In genomic region chr12:23098110-23099049, GRCh38 we compare ENCODE assay signal across 20 cellular contexts.
A peak's percentile ranks its signal among the peaks of the same experiment; 100 is the strongest.
DNase-seq lines count a peak whose midpoint lies in the region; ATAC-seq and TF ChIP-seq lines count a peak whose summit lies in the region.
"Had no signal": no experiment of that assay in that cellular context is flagged by ENCODE, and none has a peak within 500 bp of the region (broad histone marks: within the 10 kb centered on the region; RNA-seq: fewer than 3 reads in every experiment).

No MANE protein-coding gene starts in this region.

- DNase-seq in GM23338 (ENCODE audit: low spot score), result no peak
- DNase-seq in NCI-H146 treated with DMSO at 0.1 percent for 48 hours (lab: John Stamatoyannopoulos, UW; ENCODE audit: unreplicated experiment), result peak; percentile 92
- DNase-seq in SK-MEL-5 (ENCODE audit: low read depth, low spot score), result peak; percentile 48
- DNase-seq in foreskin melanocyte, result peak; percentile 92
- no peak for DNase-seq in CD1c-positive myeloid dendritic cell (ENCODE audit: extremely low spot score)
- no peak for DNase-seq in natural killer cell
- DNase-seq: activated CD4-positive, CD25-positive, alpha-beta regulatory T cell treated with anti-CD3 and anti-CD28 coated beads, Interleukin-2, amount 50 U/mL, for 72 hours; CD8-positive, alpha-beta memory T cell; EL; HFFc6; Kasumi-1; naive B cell; NCI-H1694 treated with DMSO at 0.1 percent for 48 hours; NCI-H524 had no signal

- H3K79me2 ChIP-seq in GM23338 (replicated peaks; ENCODE audit: insufficient read depth), result no peaks in the 10 kb centered on the region

- ATAC-seq in GM23338 (no peak), HG03139 (IDR thresholded peaks at IDR 0.05; ENCODE audit: unreplicated experiment) (no peak), GM18517 (IDR thresholded peaks at IDR 0.05; ENCODE audit: unreplicated experiment) (no peak), natural killer cell (no peak)

- intact Hi-C loops in natural killer cell (cut with micrococcal nuclease), result no loop called here

- no peaks in the 10 kb centered on the region for H3K36me3 ChIP-seq in GM23338 (ENCODE audit: insufficient read depth)
- H3K36me3 ChIP-seq: cardiac muscle cell, prostate gland, suprapubic skin had no signal

- in situ Hi-C loops in SK-MEL-5 (cut with HindIII; ENCODE audit: low pct_unique_long_range_greater_than_20kb, low sequenced_read_pairs), result no loop called here

- H3K27me3 Mint-ChIP-seq in GM23338 (ENCODE audit: insufficient read depth, low read depth, poor library complexity), result no peaks in the 10 kb centered on the region
- no peaks in the 10 kb centered on the region for H3K27me3 Mint-ChIP-seq in natural killer cell (ENCODE audit: low read depth in 2 of 2)
- H3K27me3 Mint-ChIP-seq: CD8-positive, alpha-beta memory T cell; naive B cell had no signal

- no peak overlapping the region for H3K4me3 Mint-ChIP-seq in GM23338
- no peak overlapping the region for H3K4me3 Mint-ChIP-seq in natural killer cell
- H3K4me3 Mint-ChIP-seq: CD8-positive, alpha-beta memory T cell; HFFc6; naive B cell had no signal

- no peaks in the 10 kb centered on the region for H4K20me1 ChIP-seq in GM23338 (replicated peaks; ENCODE audit: insufficient read depth)

- no peaks in the 10 kb centered on the region for H3F3A ChIP-seq in GM23338 (replicated peaks; ENCODE audit: low read depth)

- H3K27ac Mint-ChIP-seq in GM23338 (no peak overlapping the region), natural killer cell (no peak overlapping the region)
- H3K27ac Mint-ChIP-seq: activated T-helper 2 cell treated with anti-CD3 and anti-CD28 coated beads, Interferon-gamma antibody, Interleukin-2, Interleukin-4, amounts not matched to agents 10 μg/mL and 5 μg/mL and 100 μg/mL, durations not matched to agents 14 hours and 24 hours and 36 hours; CD8-positive, alpha-beta memory T cell; HFFc6; naive B cell had no signal

- H3K36me3 Mint-ChIP-seq in GM23338 (ENCODE audit: low read depth) (no peaks in the 10 kb centered on the region), natural killer cell (no peaks in the 10 kb centered on the region)
- H3K36me3 Mint-ChIP-seq: CD8-positive, alpha-beta memory T cell; naive B cell had no signal

- TF ChIP-seq CTCF in GM23338 (conservative IDR thresholded peaks at IDR 0.05; ENCODE audit: low read depth in 2 of 2) (no peak), natural killer cell (IDR thresholded peaks at IDR 0.05) (no peak)

- no peaks in the 10 kb centered on the region for H3K9me3 Mint-ChIP-seq in GM23338
- H3K9me3 Mint-ChIP-seq in natural killer cell, result peaks cover 5 to 8% of the 10 kb centered on the region in 2 donors
- H3K9me3 Mint-ChIP-seq: naive B cell had no signal

- no peaks in the 10 kb centered on the region for H3K9me2 ChIP-seq in GM23338 (ENCODE audit: insufficient read depth)

- peak overlapping the region; percentile 18; the same call in 1 of the 2 replicates for H3K4me2 ChIP-seq in GM23338

- H3K27me3 ChIP-seq in GM23338 (ENCODE audit: insufficient read depth), result no peaks in the 10 kb centered on the region
- H3K27me3 ChIP-seq: cardiac muscle cell, suprapubic skin had no signal

- no peak overlapping the region for H3K27ac ChIP-seq in GM23338 (ENCODE audit: low read depth)
- H3K27ac ChIP-seq: cardiac muscle cell, prostate gland, suprapubic skin had no signal

- H3K4me1 Mint-ChIP-seq in GM23338 (peaks cover 24% of the 10 kb centered on the region), natural killer cell (no peaks in the 10 kb centered on the region)
- H3K4me1 Mint-ChIP-seq: CD8-positive, alpha-beta memory T cell; naive B cell had no signal

- H3K4me1 ChIP-seq in GM23338 (ENCODE audit: insufficient read depth), result peaks cover 26% of the 10 kb centered on the region
- H3K4me1 ChIP-seq: prostate gland, suprapubic skin had no signal

- no peak overlapping the region for H2AFZ ChIP-seq in GM23338

- H3K4me3 ChIP-seq in GM23338, result no peak overlapping the region
- H3K4me3 ChIP-seq: cardiac muscle cell, prostate gland, suprapubic skin had no signal

TF ChIP-seq in GM23338, 12 proteins besides CTCF, POLR2A, EP300 and RAD21:
- TF ChIP-seq EZH2 (IDR thresholded peaks at IDR 0.05; ENCODE audit: low read depth, unreplicated experiment) (no peak), ZNF114 (CRISPR knock-in tag; IDR thresholded peaks at IDR 0.05) (no peak), NANOG (IDR thresholded peaks at IDR 0.05; ENCODE audit: borderline replicate concordance) (no peak), CREB1 (CRISPR knock-in tag; IDR thresholded peaks at IDR 0.05; ENCODE audit: low read depth) (no peak), ZNF462 (CRISPR knock-in tag; IDR thresholded peaks at IDR 0.05) (no peak), JUNB (IDR thresholded peaks at IDR 0.05; ENCODE audit: unreplicated experiment) (no peak)

Comparison
In these comparisons a context has a peak if more than half of its experiments do, and no peak if none do; other contexts are left out.
1. DNase-seq: peak in NCI-H146 treated with DMSO at 0.1 percent for 48 hours (single experiment), SK-MEL-5 (single experiment) and foreskin melanocyte (single experiment); none in GM23338 (single experiment), CD1c-positive myeloid dendritic cell (single experiment) and natural killer cell (single experiment).